ENCODE assay signal across 17 cellular contexts in genomic region chr7:154960063-154960790, GRCh38. TPM values are rescaled to one million over a fixed set of nuclear protein-coding genes. Genes with fewer than 3 reads are reported as not detected.
DNase-seq lines count a peak whose midpoint lies in the region; ATAC-seq and TF ChIP-seq lines count a peak whose summit lies in the region.
"Had no signal": no experiment of that assay in that cellular context is flagged by ENCODE, and none has a peak within 500 bp of the region (broad histone marks: within the 10 kb centered on the region; RNA-seq: fewer than 3 reads in every experiment).

No MANE protein-coding gene starts in this region.

- H3K27ac ChIP-seq in CD4-positive, alpha-beta memory T cell (ENCODE audit: low read depth, low read length), result no peak overlapping the region
- H3K27ac ChIP-seq in Panc1 (ENCODE audit: low read length) (no peak overlapping the region), ascending aorta (no peak overlapping the region)
- H3K27ac ChIP-seq: ovary had no signal

- no peaks in the 10 kb centered on the region for H3K9me3 Mint-ChIP-seq in CD4-positive, alpha-beta memory T cell
- H3K9me3 Mint-ChIP-seq: activated naive CD8-positive, alpha-beta T cell treated with anti-CD3 and anti-CD28 coated beads, Interleukin-2, amount 10 ng/mL, durations not matched to agents 7 days and 5 days; stimulated activated naive CD8-positive, alpha-beta T cell treated with anti-CD3 and anti-CD28 coated beads, Interleukin-15, Interleukin-2, amounts not matched to agents 100 ng/mL and 50 ng/mL, for 24 hours had no signal

- H3K27ac Mint-ChIP-seq in CD4-positive, alpha-beta memory T cell, result peak overlapping the region in 4 of 7 donors; percentile 22 to 83 (median 60)
- H3K27ac Mint-ChIP-seq: activated naive CD8-positive, alpha-beta T cell treated with anti-CD3 and anti-CD28 coated beads, Interleukin-2, amount 10 ng/mL, durations not matched to agents 7 days and 5 days; stimulated activated naive CD8-positive, alpha-beta T cell treated with anti-CD3 and anti-CD28 coated beads, Interleukin-15, Interleukin-2, amounts not matched to agents 100 ng/mL and 50 ng/mL, for 24 hours; T-helper 17 cell had no signal

- intact Hi-C loops in CD4-positive, alpha-beta memory T cell (cut with micrococcal nuclease), result no loop called here
- intact Hi-C loops in Panc1 (cut with micrococcal nuclease; ENCODE audit: unreplicated experiment), result no loop called here
- intact Hi-C loops in ascending aorta (cut with DNase I), result no loop called here

- H3K9me3 ChIP-seq in CD4-positive, alpha-beta memory T cell (ENCODE audit: control insufficient read depth in 1 of 2, low read length in 2 of 2), result no peaks in the 10 kb centered on the region
- no peaks in the 10 kb centered on the region for H3K9me3 ChIP-seq in Panc1 (ENCODE audit: control insufficient read depth, insufficient read depth, low read depth, low read length)
- H3K9me3 ChIP-seq in ascending aorta, result no peaks in the 10 kb centered on the region
- H3K9me3 ChIP-seq: ovary had no signal

- no peaks in the 10 kb centered on the region for H3K4me1 ChIP-seq in CD4-positive, alpha-beta memory T cell (ENCODE audit: insufficient read depth, low read length)
- H3K4me1 ChIP-seq in Panc1 (ENCODE audit: control insufficient read depth, insufficient read depth, low read length) (no peaks in the 10 kb centered on the region), ascending aorta (no peaks in the 10 kb centered on the region)

- BruUV-seq in Panc1 (replicated peaks; lab: Mats Ljungman, UMichigan), result no TSS peak

- no peaks in the 10 kb centered on the region for H3K4me1 Mint-ChIP-seq in CD4-positive, alpha-beta memory T cell

- POLR2A ChIA-PET in CD4-positive, alpha-beta memory T cell (lab: Charles Lee; ENCODE audit: partially characterized antibody), result no interaction called here
- POLR2A ChIA-PET in Panc1 (lab: Charles Lee), result no interaction called here

- H3K27me3 Mint-ChIP-seq in CD4-positive, alpha-beta memory T cell, result no peaks in the 10 kb centered on the region
- H3K27me3 Mint-ChIP-seq: activated naive CD8-positive, alpha-beta T cell treated with anti-CD3 and anti-CD28 coated beads, Interleukin-2, amount 10 ng/mL, durations not matched to agents 7 days and 5 days; stimulated activated naive CD8-positive, alpha-beta T cell treated with anti-CD3 and anti-CD28 coated beads, Interleukin-15, Interleukin-2, amounts not matched to agents 100 ng/mL and 50 ng/mL, for 24 hours; T-helper 17 cell had no signal

- no peak for DNase-seq in CD4-positive, alpha-beta memory T cell
- DNase-seq in Panc1 (ENCODE audit: low read depth, low spot score), result peak; percentile 53
- DNase-seq in fibroblast of villous mesenchyme (ENCODE audit: low read depth), result peak; percentile 42
- DNase-seq in midbrain (lab: John Stamatoyannopoulos, UW), result peak; percentile 41
- DNase-seq in ascending aorta (ENCODE audit: low spot score in 2 of 2), result no peak
- DNase-seq in NCI-H187 (lab: John Stamatoyannopoulos, UW), result no peak
- DNase-seq: activated CD4-positive, alpha-beta T cell treated with anti-CD3 and anti-CD28 coated beads for 1 hour; activated naive CD8-positive, alpha-beta T cell treated with anti-CD3 and anti-CD28 coated beads, Interleukin-2, amount 10 ng/mL, durations not matched to agents 7 days and 5 days; NCI-H1105 treated with DMSO at 0.1 percent for 48 hours; NCI-H226; NK-92 treated with Interleukin-12 subunit alpha and Interleukin-12 subunit beta, amount 100 ng/mL, for 24 hours; ovary; T-helper 17 cell had no signal

- H3K4me3 Mint-ChIP-seq in CD4-positive, alpha-beta memory T cell, result no peak overlapping the region
- H3K4me3 Mint-ChIP-seq: activated naive CD8-positive, alpha-beta T cell treated with anti-CD3 and anti-CD28 coated beads, Interleukin-2, amount 10 ng/mL, durations not matched to agents 7 days and 5 days; stimulated activated naive CD8-positive, alpha-beta T cell treated with anti-CD3 and anti-CD28 coated beads, Interleukin-15, Interleukin-2, amounts not matched to agents 100 ng/mL and 50 ng/mL, for 24 hours; T-helper 17 cell had no signal

- H3K4me3 ChIP-seq in CD4-positive, alpha-beta memory T cell (ENCODE audit: low read length in 2 of 2), result no peak overlapping the region
- H3K4me3 ChIP-seq in Panc1 (ENCODE audit: low read depth in 2 of 2, low read length in 2 of 2), result no peak overlapping the region
- no peak overlapping the region for H3K4me3 ChIP-seq in fibroblast of villous mesenchyme (ENCODE audit: low read depth, low read length)
- H3K4me3 ChIP-seq in ascending aorta, result no peak overlapping the region
- H3K4me3 ChIP-seq: ovary had no signal

- ATAC-seq in Panc1, result no peak
- no peak for ATAC-seq in HG02798 (IDR thresholded peaks at IDR 0.05; ENCODE audit: poor library complexity, unreplicated experiment)
- no peak for ATAC-seq in HG02623 (IDR thresholded peaks at IDR 0.05; ENCODE audit: unreplicated experiment)
- ATAC-seq: HCT116, T-helper 17 cell had no signal

- peaks cover 25% of the 10 kb centered on the region for H3K36me3 ChIP-seq in CD4-positive, alpha-beta memory T cell (ENCODE audit: insufficient read depth, low read length)
- H3K36me3 ChIP-seq in Panc1 (ENCODE audit: control insufficient read depth, insufficient read depth, low read length) (peaks cover 40% of the 10 kb centered on the region), ascending aorta (peaks cover 25 to 66% of the 10 kb centered on the region in 2 donors)
- H3K36me3 ChIP-seq: ovary had no signal

- in situ Hi-C loops in Panc1 (cut with HindIII; ENCODE audit: low pct_unique_long_range_greater_than_20kb, low sequenced_read_pairs), result no loop called here

- TF ChIP-seq CTCF in Panc1 (IDR thresholded peaks at IDR 0.05) (no peak), fibroblast of villous mesenchyme (IDR thresholded peaks at IDR 0.05; ENCODE audit: insufficient read depth, low read depth, low read length) (no peak), ascending aorta (IDR thresholded peaks at IDR 0.05) (no peak)

- CTCF ChIA-PET in CD4-positive, alpha-beta memory T cell (lab: Charles Lee; ENCODE audit: partially characterized antibody), result interaction anchor here (1.4 to 2.0 kb wide), 2 partner anchors 15 to 32 kb away, joined by 3 to 8 read pairs; no protein-coding TSS in a partner anchor
- CTCF ChIA-PET in Panc1 (lab: Charles Lee), result no interaction called here

- H3K36me3 Mint-ChIP-seq in CD4-positive, alpha-beta memory T cell, result peaks cover 48 to 77% of the 10 kb centered on the region in 2 donors

- no peaks in the 10 kb centered on the region for H3K27me3 ChIP-seq in CD4-positive, alpha-beta memory T cell (ENCODE audit: insufficient read depth, low read length)
- H3K27me3 ChIP-seq in Panc1 (ENCODE audit: control insufficient read depth, insufficient read depth, low read length) (no peaks in the 10 kb centered on the region), ascending aorta (no peaks in the 10 kb centered on the region)
- H3K27me3 ChIP-seq: ovary had no signal

RNA-seq across cellular contexts. Expression of gene PAXIP1, which starts 42.7 kb away (rescaled TPM):
- 10 to 100 TPM; 16.0 to 18.8 TPM for total RNA-seq in CD4-positive, alpha-beta memory T cell
- 1 to 10 TPM in 1 of 2 donors, under 1 TPM in 1; 0.98 to 2.3 TPM for polyA plus RNA-seq in CD4-positive, alpha-beta memory T cell
- total RNA-seq in Panc1 (2021; ENCODE audit: unreplicated experiment) (27.3 TPM), fibroblast of villous mesenchyme (9.3 and 10.4 TPM in 2 replicates), ascending aorta (1.7 TPM)
- polyA plus RNA-seq in Panc1 (2012; ENCODE audit: insufficient read length), result 18.4 TPM

Comparison
In these comparisons a context has a peak if more than half of its experiments do, and no peak if none do; other contexts are left out.
1. DNase-seq: peak in Panc1 (single experiment), fibroblast of villous mesenchyme (single experiment) and midbrain (single experiment); none in CD4-positive, alpha-beta memory T cell (0 of 5), ascending aorta (0 of 2) and NCI-H187 (0 of 2).